7 cellular contexts compared by ENCODE assay signal in genomic region chr14:66495214-66496098, GRCh38. TPM values are rescaled to one million over a fixed set of nuclear protein-coding genes. Genes with fewer than 3 reads are reported as not detected.
DNase-seq lines count a peak whose midpoint lies in the region; ATAC-seq, FAIRE-seq and TF ChIP-seq lines count a peak whose summit lies in the region.

No MANE protein-coding gene starts in this region.

- H3K9me3 ChIP-seq in Karpas-422 (ENCODE audit: low read length) (no peaks in the 10 kb centered on the region), Panc1 (ENCODE audit: control insufficient read depth, insufficient read depth, low read depth, low read length) (no peaks in the 10 kb centered on the region), K562 (replicated peaks; ENCODE audit: control insufficient read depth, insufficient read depth, low read depth, low read length) (no peaks in the 10 kb centered on the region), small intestine (ENCODE audit: control insufficient read depth, low read depth) (no peaks in the 10 kb centered on the region)

- H3K4me1 ChIP-seq in Karpas-422 (ENCODE audit: low read length) (no peaks in the 10 kb centered on the region), Panc1 (ENCODE audit: control insufficient read depth, insufficient read depth, low read length) (peaks cover 2% of the 10 kb centered on the region; the same call in 1 of the 2 replicates), K562 (replicated peaks in 1 of 2; ENCODE audit: control insufficient read depth in 2 of 2, insufficient read depth in 2 of 2, low read length in 2 of 2) (no peaks in the 10 kb centered on the region), small intestine (ENCODE audit: control insufficient read depth in 2 of 2, insufficient read depth in 1 of 2, low read depth in 1 of 2, low read length in 1 of 2) (no peaks in the 10 kb centered on the region)

- H3K9me1 ChIP-seq in K562 (ENCODE audit: control insufficient read depth, insufficient read depth, low read length), result no peaks in the 10 kb centered on the region

- TF ChIP-seq CTCF in Panc1 (IDR thresholded peaks at IDR 0.05), result peak; percentile 77
- peak; percentile 57 to 68 (median 58); a peak in 5 of 6 replicates for TF ChIP-seq CTCF in K562 (IDR thresholded peaks at IDR 0.05 in 2 of 3, conservative IDR thresholded peaks at IDR 0.05 in 1 of 3; ENCODE audit: insufficient read depth in 2 of 3, low read depth in 1 of 3, low read length in 3 of 3)

- H3K4me2 ChIP-seq in Karpas-422 (ENCODE audit: low read depth, low read length, poor library complexity, severe bottlenecking) (no peak overlapping the region), K562 (ENCODE audit: insufficient read depth, low read length) (no peak overlapping the region)

- peak; percentile 42 to 66 for TF ChIP-seq RAD21 in K562 (CRISPR knock-in tag; conservative IDR thresholded peaks at IDR 0.05 in 1 of 2, IDR thresholded peaks at IDR 0.05 in 1 of 2)

- WGBS in K562 (ENCODE audit: insufficient coverage, low coverage, missing lambda C conversion rate), result 2% methylated on average over 4 of the region's 4 CpGs
- WGBS in small intestine, 3 donors, result 2 to 3% (median 3%) methylated on average over 4 of the region's 4 CpGs

- in situ Hi-C loops in G401 (cut with HindIII; ENCODE audit: low sequenced_read_pairs), result no loop called here
- in situ Hi-C loops in Panc1 (cut with HindIII; ENCODE audit: low pct_unique_long_range_greater_than_20kb, low sequenced_read_pairs), result no loop called here
- in situ Hi-C loops in K562 (cut with MboI), result loop anchor here (25.0 kb wide), 1 partner anchor 1317 kb away; the partner anchor contains the start of genes RAD51B and ZFYVE26

- TF ChIP-seq POLR2A in K562 (conservative IDR thresholded peaks at IDR 0.05), result no peak

- ATAC-seq in GM21529 (IDR thresholded peaks at IDR 0.05; ENCODE audit: unreplicated experiment), result peak; percentile 91
- peak; percentile 93 for ATAC-seq in Panc1
- ATAC-seq in K562, result peak; percentile 96

- CTCF ChIA-PET in Panc1 (lab: Charles Lee) (interaction anchor here (0.7 kb wide), 1 partner anchor 136 kb away, joined by 3 read pairs; no protein-coding TSS in a partner anchor), K562 (lab: Yijun Ruan, JAX; ENCODE audit: low intra/inter-chr PET ratio) (no interaction called here)

- H3K36me3 ChIP-seq in Karpas-422 (ENCODE audit: insufficient read depth, low read length) (no peaks in the 10 kb centered on the region), Panc1 (ENCODE audit: control insufficient read depth, insufficient read depth, low read length) (no peaks in the 10 kb centered on the region), K562 (ENCODE audit: control insufficient read depth, insufficient read depth, low read length) (no peaks in the 10 kb centered on the region), small intestine (ENCODE audit: control insufficient read depth in 2 of 2, insufficient read depth in 2 of 2, low read length in 2 of 2) (no peaks in the 10 kb centered on the region)

- H3K27ac ChIP-seq in Karpas-422 (ENCODE audit: low read length), result no peak overlapping the region
- no peak overlapping the region for H3K27ac ChIP-seq in Panc1 (ENCODE audit: low read length)
- H3K27ac ChIP-seq in K562 (ENCODE audit: extremely low read depth, low read depth, low read length), result no peak overlapping the region
- H3K27ac ChIP-seq in small intestine (ENCODE audit: low read depth in 1 of 2, low read length in 1 of 2), result no peak overlapping the region

- POLR2A ChIA-PET in Panc1 (lab: Charles Lee) (no interaction called here), K562 (lab: Yijun Ruan, JAX) (no interaction called here)

- BruUV-seq in Panc1 (replicated peaks; lab: Mats Ljungman, UMichigan) (no TSS peak), K562 (replicated peaks; lab: Mats Ljungman, UMichigan) (no TSS peak)

- H3K79me2 ChIP-seq in Karpas-422 (ENCODE audit: low read length), result no peaks in the 10 kb centered on the region
- H3K79me2 ChIP-seq in K562 (ENCODE audit: control insufficient read depth, insufficient read depth, low read length), result no peaks in the 10 kb centered on the region

- no peaks in the 10 kb centered on the region for H3K9me2 ChIP-seq in Karpas-422 (replicated peaks; ENCODE audit: insufficient read depth, low read length)

- H3K27me3 ChIP-seq in Karpas-422 (ENCODE audit: low read length) (no peaks in the 10 kb centered on the region), Panc1 (ENCODE audit: control insufficient read depth, insufficient read depth, low read length) (no peaks in the 10 kb centered on the region), K562 (ENCODE audit: control insufficient read depth in 2 of 2, insufficient read depth in 2 of 2, low read length in 2 of 2) (no peaks in the 10 kb centered on the region), small intestine (ENCODE audit: control insufficient read depth in 2 of 2, insufficient read depth in 2 of 2, low read length in 2 of 2) (no peaks in the 10 kb centered on the region)

- DNase-seq in G401 (ENCODE audit: low spot score) (peak; percentile 90), Karpas-422 (peak; percentile 78), Panc1 (ENCODE audit: low read depth, low spot score) (no peak), K562 (ENCODE audit: extremely low read depth in 1 of 4, low spot score in 3 of 4) (peak; percentile 20 to 73 (median 34)), hippocampal formation (lab: John Stamatoyannopoulos, UW) (peak; percentile 11 to 83), small intestine (peak; percentile 78)

- no peaks in the 10 kb centered on the region for H4K20me1 ChIP-seq in Karpas-422 (ENCODE audit: insufficient read depth, low read depth, low read length)
- H4K20me1 ChIP-seq in K562 (replicated peaks; ENCODE audit: control insufficient read depth, insufficient read depth, low read length), result no peaks in the 10 kb centered on the region

- H3K9ac ChIP-seq in Karpas-422 (ENCODE audit: low read length) (no peak overlapping the region), K562 (ENCODE audit: insufficient read depth in 1 of 2, low read depth in 2 of 2, low read length in 2 of 2) (no peak overlapping the region)

- no peak for TF ChIP-seq EP300 in K562 (IDR thresholded peaks at IDR 0.05; ENCODE audit: low read length)

- intact Hi-C loops in Panc1 (cut with micrococcal nuclease; ENCODE audit: unreplicated experiment), result loop anchor here (10.0 kb wide), 1 partner anchor 619 kb away; no protein-coding TSS in a partner anchor
- intact Hi-C loops in K562 (cut with micrococcal nuclease), result loop anchor here (1.0 kb wide), 2 partner anchors 251 to 623 kb away; no protein-coding TSS in a partner anchor

- no peak overlapping the region for H2AFZ ChIP-seq in Karpas-422 (ENCODE audit: low read length)
- 0 out of 2 replicates have a peak overlapping the region, but pooled peaks have one; percentile 12 for H2AFZ ChIP-seq in K562 (ENCODE audit: low read depth, low read length)

- peak; percentile 86 for FAIRE-seq in K562 (lab: Jason Lieb, UNC)
- peak; percentile 84 for FAIRE-seq in small intestine (lab: Jason Lieb, UNC)

- H3K4me3 ChIP-seq in Karpas-422 (ENCODE audit: low read length), result no peak overlapping the region
- H3K4me3 ChIP-seq in Panc1 (ENCODE audit: low read depth in 2 of 2, low read length in 2 of 2), result no peak overlapping the region
- no peak overlapping the region for H3K4me3 ChIP-seq in K562
- H3K4me3 ChIP-seq in small intestine (ENCODE audit: low read depth in 1 of 2, low read length in 2 of 2), result no peak overlapping the region

RNA-seq across cellular contexts. Expression of gene CCDC196, which starts 9.3 kb away (rescaled TPM):
- total RNA-seq in G401 (2014; rRNA removed; shearing (Covaris generic)), result not detected in 2 replicates
- total RNA-seq in Karpas-422 (2014; rRNA removed; shearing (Covaris generic); ENCODE audit: low replicate concordance), result not detected in 2 replicates
- not detected for total RNA-seq in Panc1 (2021; ENCODE audit: unreplicated experiment)
- not detected for polyA plus RNA-seq in Panc1 (2012; ENCODE audit: insufficient read length)
- total RNA-seq in K562 (2011; cell fraction: chromatin; rRNA removed; ENCODE audit: low replicate concordance), result not detected in 2 replicates
- total RNA-seq in K562 (2011; cell fraction: nucleolus; rRNA removed), result not detected in 2 replicates
- total RNA-seq in K562 (2011; cell fraction: nucleoplasm; rRNA removed), result not detected in 2 replicates
- total RNA-seq in K562 (2014; rRNA removed), result not detected in 2 replicates
- total RNA-seq in K562 (2014; rRNA removed; fragmentation: Illumina TruSeq; extraction: Trizol), result not detected in 2 replicates
- not detected in 2 replicates for total RNA-seq in K562 (2015; rRNA removed; fragmentation: Illumina TruSeq; extraction: Trizol)
- total RNA-seq in K562 (2021), result not detected in 2 replicates
- not detected in 2 replicates for polyA plus RNA-seq in K562 (2011; rRNA removed)
- polyA plus RNA-seq in K562 (2011; cell fraction: cytosol; rRNA removed), result not detected in 2 replicates
- polyA plus RNA-seq in K562 (2011; cell fraction: nucleus; rRNA removed), result not detected in 2 replicates
- not detected in 2 replicates for polyA plus RNA-seq in K562 (2012)
- polyA plus RNA-seq in K562 (2014; fragmentation: Illumina TruSeq; extraction: Trizol), result not detected in 2 replicates
- polyA plus RNA-seq in K562 (2014; fragmentation: Nextera tagmentation; extraction: Ambion mirVana), result not detected
- not detected in 2 replicates for polyA plus RNA-seq in K562 (2014; rRNA removed)
- not detected in 2 replicates for polyA minus RNA-seq in K562 (2011; rRNA and poly(A)+ RNA removed)
- not detected in 2 replicates for polyA minus RNA-seq in K562 (2011; cell fraction: cytosol; rRNA and poly(A)+ RNA removed)
- polyA minus RNA-seq in K562 (2011; cell fraction: nucleus; rRNA and poly(A)+ RNA removed), result not detected in 2 replicates
- polyA plus RNA-seq in small intestine, result 1 to 10 TPM in 1 of 3 donors, not detected in 2; 1.3 TPM

RNA-seq across cellular contexts. Expression of gene GPHN, which starts 12.5 kb away (rescaled TPM):
- total RNA-seq in G401 (2014; rRNA removed; shearing (Covaris generic)), result 19.8 and 47.4 TPM in 2 replicates
- 4.1 and 7.0 TPM in 2 replicates for total RNA-seq in Karpas-422 (2014; rRNA removed; shearing (Covaris generic); ENCODE audit: low replicate concordance)
- 26.6 TPM for total RNA-seq in Panc1 (2021; ENCODE audit: unreplicated experiment)
- 14.7 TPM for polyA plus RNA-seq in Panc1 (2012; ENCODE audit: insufficient read length)
- 32.3 and 50.5 TPM in 2 replicates for total RNA-seq in K562 (2011; cell fraction: chromatin; rRNA removed; ENCODE audit: low replicate concordance)
- total RNA-seq in K562 (2011; cell fraction: nucleolus; rRNA removed), result 19.0 and 21.3 TPM in 2 replicates
- 26.1 and 26.5 TPM in 2 replicates for total RNA-seq in K562 (2011; cell fraction: nucleoplasm; rRNA removed)
- 5.3 and 5.9 TPM in 2 replicates for total RNA-seq in K562 (2014; rRNA removed)
- 9.2 and 10.6 TPM in 2 replicates for total RNA-seq in K562 (2014; rRNA removed; fragmentation: Illumina TruSeq; extraction: Trizol)
- 9.2 and 11.7 TPM in 2 replicates for total RNA-seq in K562 (2015; rRNA removed; fragmentation: Illumina TruSeq; extraction: Trizol)
- 14.1 and 16.0 TPM in 2 replicates for total RNA-seq in K562 (2021)
- polyA plus RNA-seq in K562 (2011; rRNA removed), result 7.8 and 10.2 TPM in 2 replicates
- 6.0 and 8.3 TPM in 2 replicates for polyA plus RNA-seq in K562 (2011; cell fraction: cytosol; rRNA removed)
- polyA plus RNA-seq in K562 (2011; cell fraction: nucleus; rRNA removed), result 10.1 and 13.2 TPM in 2 replicates
- 9.8 and 11.6 TPM in 2 replicates for polyA plus RNA-seq in K562 (2012)
- polyA plus RNA-seq in K562 (2014; fragmentation: Illumina TruSeq; extraction: Trizol), result 12.4 and 14.0 TPM in 2 replicates
- 10 to 100 TPM in 1 of 2 experiments, 1 to 10 TPM in 1; 8.4 to 11.4 TPM for polyA plus RNA-seq in K562 (2014; fragmentation: Nextera tagmentation; extraction: Ambion mirVana)
- polyA plus RNA-seq in K562 (2014; rRNA removed), result 11.1 and 11.9 TPM in 2 replicates
- polyA minus RNA-seq in K562 (2011; rRNA and poly(A)+ RNA removed), result 22.9 and 26.6 TPM in 2 replicates
- polyA minus RNA-seq in K562 (2011; cell fraction: cytosol; rRNA and poly(A)+ RNA removed), result 11.4 and 18.6 TPM in 2 replicates
- 40.5 and 44.4 TPM in 2 replicates for polyA minus RNA-seq in K562 (2011; cell fraction: nucleus; rRNA and poly(A)+ RNA removed)
- 10 to 100 TPM in 2 of 3 donors, 1 to 10 TPM in 1; 10.0 to 24.2 (median 20.6) TPM for polyA plus RNA-seq in small intestine
